In genomic region chr12:4015225-4016076, GRCh38 we compare ENCODE assay signal across 21 cellular contexts.
DNase-seq lines count a peak whose midpoint lies in the region; ATAC-seq and TF ChIP-seq lines count a peak whose summit lies in the region.
"Had no signal": no experiment of that assay in that cellular context is flagged by ENCODE, and none has a peak within 500 bp of the region (broad histone marks: within the 10 kb centered on the region; RNA-seq: fewer than 3 reads in every experiment).

No MANE protein-coding gene starts in this region.

- H3K27ac Mint-ChIP-seq in type B pancreatic cell, result peak overlapping the region; percentile 80
- H3K27ac Mint-ChIP-seq: activated naive CD8-positive, alpha-beta T cell treated with anti-CD3 and anti-CD28 coated beads, Interleukin-2, amount 50 U/mL, for 24 hours; CD4-positive, CD25-positive, alpha-beta regulatory T cell; stimulated activated effector memory CD8-positive, alpha-beta T cell treated with anti-CD3 and anti-CD28 coated beads, Interleukin-12 subunit alpha, Interleukin-12 subunit beta, amount 100 ng/mL, for 72 hours; T-helper 2 cell treated with Interferon-gamma antibody and Interleukin-4, amounts not matched to agents 5 μg/mL and 100 μg/mL, for 36 hours had no signal

- no peaks in the 10 kb centered on the region for H3K9me3 ChIP-seq in Peyer's patch
- no peaks in the 10 kb centered on the region for H3K9me3 ChIP-seq in mucosa of descending colon
- H3K9me3 ChIP-seq: SK-N-SH had no signal

- H3K27me3 Mint-ChIP-seq in type B pancreatic cell, result peaks cover 12% of the 10 kb centered on the region
- H3K27me3 Mint-ChIP-seq: activated naive CD8-positive, alpha-beta T cell treated with anti-CD3 and anti-CD28 coated beads, Interleukin-2, amount 50 U/mL, for 24 hours; CD4-positive, CD25-positive, alpha-beta regulatory T cell had no signal

- DNase-seq in Peyer's patch (peak in 2 of 3 donors; percentile 84 to 89), mucosa of descending colon (peak; percentile 65 to 87 (median 70)), type B pancreatic cell (ENCODE audit: extremely low spot score, unreplicated experiment) (no peak), GF-D8 (lab: John Stamatoyannopoulos, UW) (no peak), GM19238 (ENCODE audit: insufficient read length, low spot score) (no peak)
- DNase-seq in central memory CD4-positive, alpha-beta T cell, result no peak
- DNase-seq: activated CD4-positive, alpha-beta T cell treated with anti-CD3 and anti-CD28 coated beads, Interleukin-2, amount 50 U/mL, for 4 hours; activated CD8-positive, alpha-beta memory T cell treated with anti-CD3 and anti-CD28 coated beads, Interleukin-2, amount 50 U/mL, for 48 hours; activated naive CD8-positive, alpha-beta T cell treated with anti-CD3 and anti-CD28 coated beads, Interleukin-2, amount 50 U/mL, for 24 hours; CD4-positive, CD25-positive, alpha-beta regulatory T cell; cortex of kidney; NCI-H1436; NCI-H526; RPMI8226; SK-N-SH; stimulated activated CD4-positive, alpha-beta T cell treated with anti-CD3 and anti-CD28 coated beads, Interleukin-2, amount 100 ng/mL, for 24 hours; WERI-Rb-1 had no signal

- H3K9me3 Mint-ChIP-seq in type B pancreatic cell, result peaks cover 8% of the 10 kb centered on the region
- H3K9me3 Mint-ChIP-seq: activated naive CD8-positive, alpha-beta T cell treated with anti-CD3 and anti-CD28 coated beads, Interleukin-2, amount 50 U/mL, for 24 hours; stimulated activated effector memory CD8-positive, alpha-beta T cell treated with anti-CD3 and anti-CD28 coated beads, Interleukin-12 subunit alpha, Interleukin-12 subunit beta, amount 100 ng/mL, for 72 hours; T-helper 2 cell treated with Interferon-gamma antibody and Interleukin-4, amounts not matched to agents 5 μg/mL and 100 μg/mL, for 36 hours had no signal

- peak overlapping the region in 2 of 4 donors; percentile 51 to 73 for H3K27ac ChIP-seq in Peyer's patch
- H3K27ac ChIP-seq: WERI-Rb-1 had no signal

- H3K36me3 ChIP-seq in Peyer's patch (no peaks in the 10 kb centered on the region), mucosa of descending colon (ENCODE audit: low read depth) (no peaks in the 10 kb centered on the region)
- H3K36me3 ChIP-seq: WERI-Rb-1 had no signal

- TF ChIP-seq CTCF in Peyer's patch (IDR thresholded peaks at IDR 0.05) (no peak), mucosa of descending colon (IDR thresholded peaks at IDR 0.05) (no peak), type B pancreatic cell (conservative IDR thresholded peaks at IDR 0.05) (no peak)

- peaks cover 22% of the 10 kb centered on the region for H3K4me1 Mint-ChIP-seq in type B pancreatic cell (ENCODE audit: unreplicated experiment)
- H3K4me1 Mint-ChIP-seq: activated naive CD8-positive, alpha-beta T cell treated with anti-CD3 and anti-CD28 coated beads, Interleukin-2, amount 50 U/mL, for 24 hours; CD4-positive, CD25-positive, alpha-beta regulatory T cell; stimulated activated effector memory CD8-positive, alpha-beta T cell treated with anti-CD3 and anti-CD28 coated beads, Interleukin-12 subunit alpha, Interleukin-12 subunit beta, amount 100 ng/mL, for 72 hours had no signal

- H3K4me3 Mint-ChIP-seq in type B pancreatic cell, result peak overlapping the region; percentile 40
- H3K4me3 Mint-ChIP-seq: activated naive CD8-positive, alpha-beta T cell treated with anti-CD3 and anti-CD28 coated beads, Interleukin-2, amount 50 U/mL, for 24 hours; CD4-positive, CD25-positive, alpha-beta regulatory T cell; stimulated activated effector memory CD8-positive, alpha-beta T cell treated with anti-CD3 and anti-CD28 coated beads, Interleukin-12 subunit alpha, Interleukin-12 subunit beta, amount 100 ng/mL, for 72 hours; T-helper 2 cell treated with Interferon-gamma antibody and Interleukin-4, amounts not matched to agents 5 μg/mL and 100 μg/mL, for 36 hours had no signal

- peaks cover 3% of the 10 kb centered on the region for H3K36me3 Mint-ChIP-seq in type B pancreatic cell
- H3K36me3 Mint-ChIP-seq: CD4-positive, CD25-positive, alpha-beta regulatory T cell; stimulated activated effector memory CD8-positive, alpha-beta T cell treated with anti-CD3 and anti-CD28 coated beads, Interleukin-12 subunit alpha, Interleukin-12 subunit beta, amount 100 ng/mL, for 72 hours had no signal

- H3K4me1 ChIP-seq in Peyer's patch (peaks cover 0 to 38% (median 2%) of the 10 kb centered on the region in 4 donors), mucosa of descending colon (ENCODE audit: low read depth) (peaks cover 4% of the 10 kb centered on the region)

- TF ChIP-seq POLR2A in Peyer's patch (IDR thresholded peaks at IDR 0.05), result no peak

- H3K4me3 ChIP-seq in Peyer's patch (no peak overlapping the region), mucosa of descending colon (no peak overlapping the region)
- H3K4me3 ChIP-seq: skin epidermis had no signal

- ATAC-seq in esophagus mucosa (peak; percentile 35), mucosa of descending colon (peak; percentile 95)
- ATAC-seq: activated naive CD8-positive, alpha-beta T cell treated with anti-CD3 and anti-CD28 coated beads, Interleukin-2, amount 50 U/mL, for 24 hours; stimulated activated effector memory CD8-positive, alpha-beta T cell treated with anti-CD3 and anti-CD28 coated beads, Interleukin-12 subunit alpha, Interleukin-12 subunit beta, amount 100 ng/mL, for 72 hours had no signal

- intact Hi-C loops in mucosa of descending colon (cut with DNase I, micrococcal nuclease), result no loop called here

- no peaks in the 10 kb centered on the region for H3K27me3 ChIP-seq in Peyer's patch

Comparison
In these comparisons a context has a peak if more than half of its experiments do, and no peak if none do; other contexts are left out.
1. DNase-seq: peak in Peyer's patch (2 of 3) and mucosa of descending colon (3 of 3); none in type B pancreatic cell (single experiment), GF-D8 (single experiment), central memory CD4-positive, alpha-beta T cell (single experiment) and GM19238 (single experiment).